In the genomic region with DNA sequence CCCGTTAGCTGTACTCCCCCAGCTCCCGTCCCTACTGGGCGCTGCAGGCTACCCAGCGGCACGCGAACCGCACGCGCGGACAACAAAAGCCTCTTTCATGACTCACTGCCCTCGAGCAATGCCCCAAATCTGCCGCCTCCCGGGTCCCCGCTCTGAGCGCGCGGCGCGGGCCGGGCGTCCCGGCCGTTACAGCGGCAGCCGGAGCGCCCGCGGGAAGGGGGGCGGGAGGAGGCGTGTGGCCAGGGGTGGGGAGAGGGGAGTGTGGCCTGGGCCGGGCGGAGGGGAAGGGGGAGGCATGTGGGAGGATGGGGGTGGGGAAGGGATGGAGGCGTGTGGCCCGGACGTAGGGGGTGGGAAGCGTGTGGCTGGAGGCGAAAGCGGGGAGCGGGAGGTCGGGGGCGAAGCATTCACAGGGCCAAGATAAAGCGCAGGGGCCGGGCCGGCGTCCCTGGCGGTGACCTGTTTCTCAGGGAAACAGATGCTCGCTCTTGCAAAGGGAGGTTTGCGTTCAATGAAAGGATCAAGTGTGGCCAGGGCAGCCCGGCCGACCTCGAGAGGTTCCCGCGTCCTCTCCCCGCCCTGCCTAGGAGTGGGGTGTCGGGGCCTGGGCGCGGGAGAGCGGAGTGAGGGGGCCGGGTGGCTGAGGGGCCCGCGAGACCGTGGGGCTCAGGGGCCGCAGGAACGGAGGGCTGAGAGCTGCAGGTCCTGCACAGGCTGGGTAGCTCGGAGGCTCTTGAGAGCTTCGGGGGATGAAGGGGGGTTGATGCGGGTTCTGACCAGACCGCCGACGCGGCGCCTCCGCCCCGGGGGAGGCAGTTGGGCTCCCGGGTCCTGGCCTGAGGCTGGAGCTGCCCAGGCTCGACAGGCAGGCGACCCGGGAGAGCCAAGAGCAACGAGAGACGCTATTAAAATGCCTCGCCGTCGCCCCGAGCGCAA, we compare ENCODE assay signal across 8 cellular contexts. TPM values are rescaled to one million over a fixed set of nuclear protein-coding genes. Genes with fewer than 3 reads are reported as not detected.
DNase-seq lines count a peak whose midpoint lies in the region; ATAC-seq and TF ChIP-seq lines count a peak whose summit lies in the region.

No MANE protein-coding gene starts in this region.

- no peak overlapping the region for H3K4me3 ChIP-seq in Karpas-422 (ENCODE audit: low read length)
- H3K4me3 ChIP-seq in left lung, result no peak overlapping the region

- H3K79me2 ChIP-seq in Karpas-422 (ENCODE audit: low read length), result no peaks in the 10 kb centered on the region

- H3K27me3 Mint-ChIP-seq in IgD-negative memory B cell (peaks cover 77% of the 10 kb centered on the region), brain (peaks cover 100% of the 10 kb centered on the region)
- H3K27me3 Mint-ChIP-seq in natural killer cell treated with Interleukin-12 subunit alpha and Interleukin-12 subunit beta and Interleukin-15 and Interleukin-18, amount 100 ng/mL, for 72 hours, result peaks cover 54 to 84% of the 10 kb centered on the region in 2 donors

- H3K4me2 ChIP-seq in Karpas-422 (ENCODE audit: low read depth, low read length, poor library complexity, severe bottlenecking), result no peak overlapping the region

- H3K4me1 ChIP-seq in Karpas-422 (ENCODE audit: low read length) (peaks cover 42% of the 10 kb centered on the region), left lung (peaks cover 3 to 17% of the 10 kb centered on the region in 2 donors)

- TF ChIP-seq CTCF in brain (conservative IDR thresholded peaks at IDR 0.05) (no peak), left lung (IDR thresholded peaks at IDR 0.05) (no peak)

- H3K36me3 ChIP-seq in Karpas-422 (ENCODE audit: insufficient read depth, low read length) (no peaks in the 10 kb centered on the region), left lung (no peaks in the 10 kb centered on the region)

- H3K4me1 Mint-ChIP-seq in IgD-negative memory B cell, result peaks cover 24 to 49% (median 37%) of the 10 kb centered on the region in 3 donors
- H3K4me1 Mint-ChIP-seq in brain, result peaks cover 62% of the 10 kb centered on the region
- H3K4me1 Mint-ChIP-seq in natural killer cell treated with Interleukin-12 subunit alpha and Interleukin-12 subunit beta and Interleukin-15 and Interleukin-18, amount 100 ng/mL, for 72 hours (ENCODE audit: low read depth in 2 of 2), result peaks cover 19 to 26% of the 10 kb centered on the region in 2 donors

- DNase-seq in D341Med (ENCODE audit: low spot score) (peak; percentile 62), Karpas-422 (no peak), left lung (no peak)
- DNase-seq in natural killer cell treated with Interleukin-12 subunit alpha and Interleukin-12 subunit beta and Interleukin-15 and Interleukin-18, amount 100 ng/mL, for 72 hours (ENCODE audit: low spot score), result no peak

- H3K36me3 Mint-ChIP-seq in IgD-negative memory B cell (peaks cover 2% of the 10 kb centered on the region), brain (no peaks in the 10 kb centered on the region)
- H3K36me3 Mint-ChIP-seq in natural killer cell treated with Interleukin-12 subunit alpha and Interleukin-12 subunit beta and Interleukin-15 and Interleukin-18, amount 100 ng/mL, for 72 hours, result peaks cover 9% of the 10 kb centered on the region

- no peak overlapping the region for H3K9ac ChIP-seq in Karpas-422 (ENCODE audit: low read length)

- H3K9me3 ChIP-seq in Karpas-422 (ENCODE audit: low read length) (no peaks in the 10 kb centered on the region), left lung (no peaks in the 10 kb centered on the region)

- peak overlapping the region; percentile 0 to 86 (median 49) for H3K27ac Mint-ChIP-seq in IgD-negative memory B cell
- H3K27ac Mint-ChIP-seq in brain, result peak overlapping the region in 3 of 5 experiments; percentile 58 to 76 (median 66)
- H3K27ac Mint-ChIP-seq in natural killer cell treated with Interleukin-12 subunit alpha and Interleukin-12 subunit beta and Interleukin-15 and Interleukin-18, amount 100 ng/mL, for 72 hours, result no peak overlapping the region

- H3K27me3 ChIP-seq in Karpas-422 (ENCODE audit: low read length) (no peaks in the 10 kb centered on the region), left lung (peaks cover 85 to 98% of the 10 kb centered on the region in 2 donors)

- no peak overlapping the region for H2AFZ ChIP-seq in Karpas-422 (ENCODE audit: low read length)

- peak; percentile 29 to 36 for ATAC-seq in natural killer cell treated with Interleukin-12 subunit alpha and Interleukin-12 subunit beta and Interleukin-15 and Interleukin-18, amount 100 ng/mL, for 72 hours
- ATAC-seq in GM19397 (IDR thresholded peaks at IDR 0.05; ENCODE audit: unreplicated experiment) (no peak), left lung (no peak), HG02884 (IDR thresholded peaks at IDR 0.05; ENCODE audit: unreplicated experiment) (no peak)

- no peaks in the 10 kb centered on the region for H3K9me2 ChIP-seq in Karpas-422 (replicated peaks; ENCODE audit: insufficient read depth, low read length)

- no peaks in the 10 kb centered on the region for H4K20me1 ChIP-seq in Karpas-422 (ENCODE audit: insufficient read depth, low read depth, low read length)

- H3K9me3 Mint-ChIP-seq in IgD-negative memory B cell, result peaks cover 0 to 3% (median 3%) of the 10 kb centered on the region in 3 donors
- peaks cover 4 to 24% (median 15%) of the 10 kb centered on the region in 5 experiments for H3K9me3 Mint-ChIP-seq in brain
- H3K9me3 Mint-ChIP-seq in natural killer cell treated with Interleukin-12 subunit alpha and Interleukin-12 subunit beta and Interleukin-15 and Interleukin-18, amount 100 ng/mL, for 72 hours, result no peaks in the 10 kb centered on the region

- H3K27ac ChIP-seq in Karpas-422 (ENCODE audit: low read length) (no peak overlapping the region), left lung (no peak overlapping the region)

- peak overlapping the region; percentile 50 to 88 (median 61) for H3K4me3 Mint-ChIP-seq in IgD-negative memory B cell
- H3K4me3 Mint-ChIP-seq in brain, result peak overlapping the region; percentile 77 to 89 (median 84)
- H3K4me3 Mint-ChIP-seq in natural killer cell treated with Interleukin-12 subunit alpha and Interleukin-12 subunit beta and Interleukin-15 and Interleukin-18, amount 100 ng/mL, for 72 hours, result peak overlapping the region; percentile 66

- intact Hi-C loops in left lung (cut with DNase I), result no loop called here

RNA-seq across cellular contexts. Expression of a gene that starts 3.5 kb away (rescaled TPM):
- polyA plus RNA-seq in IgD-negative memory B cell (not detected), brain (ENCODE audit: insufficient read depth, low read depth, low replicate concordance) (3.3 TPM)
- total RNA-seq in natural killer cell treated with Interleukin-12 subunit alpha and Interleukin-12 subunit beta and Interleukin-15 and Interleukin-18, amount 100 ng/mL, for 72 hours, result not detected
- total RNA-seq in Karpas-422 (2014; rRNA removed; shearing (Covaris generic); ENCODE audit: low replicate concordance), result not detected in 2 replicates
- total RNA-seq in left lung, result not detected

RNA-seq across cellular contexts. Expression of a gene that starts 26.9 kb away (rescaled TPM):
- 13.0 TPM for polyA plus RNA-seq in IgD-negative memory B cell
- 2.2 TPM for polyA plus RNA-seq in brain (ENCODE audit: insufficient read depth, low read depth, low replicate concordance)
- total RNA-seq in natural killer cell treated with Interleukin-12 subunit alpha and Interleukin-12 subunit beta and Interleukin-15 and Interleukin-18, amount 100 ng/mL, for 72 hours, result not detected
- total RNA-seq in Karpas-422 (2014; rRNA removed; shearing (Covaris generic); ENCODE audit: low replicate concordance), result 15.4 and 24.4 TPM in 2 replicates
- 1 to 10 TPM in 1 of 2 donors, under 1 TPM in 1; 0.41 to 1.3 TPM for total RNA-seq in left lung

Comparison
In these comparisons a context has a peak if more than half of its experiments do, and no peak if none do; other contexts are left out.
1. H3K27ac Mint-ChIP-seq: peak in IgD-negative memory B cell (3 of 3) and brain (3 of 5); none in natural killer cell treated with Interleukin-12 subunit alpha and Interleukin-12 subunit beta and Interleukin-15 and Interleukin-18, amount 100 ng/mL, for 72 hours (0 of 2).
2. ATAC-seq: peak in natural killer cell treated with Interleukin-12 subunit alpha and Interleukin-12 subunit beta and Interleukin-15 and Interleukin-18, amount 100 ng/mL, for 72 hours (2 of 2); none in GM19397 (single experiment), left lung (single experiment) and HG02884 (single experiment).
3. Peak in every context shown above with its lines, with median percentiles within 50 percentile points of each other: H3K4me3 Mint-ChIP-seq.